7 cellular contexts compared by ENCODE assay signal in genomic region chr14:64970776-64971451, GRCh38. TPM values are rescaled to one million over a fixed set of nuclear protein-coding genes. Genes with fewer than 3 reads are reported as not detected.
DNase-seq lines count a peak whose midpoint lies in the region; ATAC-seq and TF ChIP-seq lines count a peak whose summit lies in the region.

No MANE protein-coding gene starts in this region.

- intact Hi-C loops in left ventricle myocardium superior (cut with micrococcal nuclease), result no loop called here
- intact Hi-C loops in gastrocnemius medialis (cut with DNase I; ENCODE audit: low total_unique reads), result no loop called here

- ATAC-seq in left ventricle myocardium superior, result peak; percentile 7
- ATAC-seq in gastrocnemius medialis, result no peak

- H3K9me3 ChIP-seq in HAP-1, result no peaks in the 10 kb centered on the region
- H3K9me3 ChIP-seq in gastrocnemius medialis, result no peaks in the 10 kb centered on the region

- no peak overlapping the region for H3K27ac ChIP-seq in gastrocnemius medialis

- H3K36me3 ChIP-seq in HAP-1 (replicated peaks) (no peaks in the 10 kb centered on the region), gastrocnemius medialis (no peaks in the 10 kb centered on the region)

- TF ChIP-seq POLR2A in gastrocnemius medialis (IDR thresholded peaks at IDR 0.05), result no peak

- in situ Hi-C loops in HAP-1 (cut with MboI; ENCODE audit: low sequenced_read_pairs), result no loop called here
- in situ Hi-C loops in gastrocnemius medialis (cut with MboI; ENCODE audit: low sequenced_read_pairs in 4 of 4), result no loop called here

- H3K27me3 ChIP-seq in HAP-1 (ENCODE audit: low read depth) (no peaks in the 10 kb centered on the region), gastrocnemius medialis (no peaks in the 10 kb centered on the region)

- H3K4me3 ChIP-seq in HAP-1 (peak overlapping the region; percentile 53), gastrocnemius medialis (peak overlapping the region; percentile 56 to 71 (median 64))

- H3K4me1 ChIP-seq in HAP-1 (peaks cover 7% of the 10 kb centered on the region), gastrocnemius medialis (peaks cover 0 to 15% of the 10 kb centered on the region in 2 donors)

- DNase-seq in HAP-1 (ENCODE audit: low spot score in 2 of 2), result no peak
- DNase-seq in SW 1271 (lab: John Stamatoyannopoulos, UW), result peak; percentile 42 to 68
- DNase-seq in left ventricle myocardium superior, result no peak
- DNase-seq in gastrocnemius medialis, result no peak
- DNase-seq in CD1c-positive myeloid dendritic cell (ENCODE audit: extremely low spot score), result no peak
- no peak for DNase-seq in mesenteric fat pad (ENCODE audit: low spot score)
- DNase-seq in MV-4-11 (lab: John Stamatoyannopoulos, UW), result no peak

- TF ChIP-seq CTCF in gastrocnemius medialis (IDR thresholded peaks at IDR 0.05 in 4 of 5, conservative IDR thresholded peaks at IDR 0.05 in 1 of 5), result no peak

RNA-seq across cellular contexts. Expression of gene RAB15, which starts 1.2 kb away (rescaled TPM):
- total RNA-seq in left ventricle myocardium superior (9.0 TPM), gastrocnemius medialis (1 to 10 TPM in 2 of 4 donors, under 1 TPM in 2; 0.51 to 7.3 (median 2.0) TPM), mesenteric fat pad (3.2 TPM)

RNA-seq across cellular contexts. Expression of gene FNTB, which starts 15.8 kb away (rescaled TPM):
- total RNA-seq in left ventricle myocardium superior (18.1 TPM), gastrocnemius medialis (10 to 100 TPM in 3 of 4 donors, 1 to 10 TPM in 1; 6.1 to 40.6 (median 18.0) TPM), mesenteric fat pad (16.1 TPM)

RNA-seq across cellular contexts. Expression of gene GPX2, which starts 28.4 kb away (rescaled TPM):
- total RNA-seq in left ventricle myocardium superior, result not detected
- total RNA-seq in gastrocnemius medialis, result 1 to 10 TPM in 1 of 4 donors, under 1 TPM in 2, not detected in 1; 0.49 to 1.4 (median 0.61) TPM
- not detected for total RNA-seq in mesenteric fat pad

RNA-seq across cellular contexts. Expression of gene CHURC1, which starts 56.7 kb away (rescaled TPM):
- total RNA-seq in left ventricle myocardium superior (91.3 TPM), gastrocnemius medialis (100 to 1,000 TPM in 1 of 4 donors, 10 to 100 TPM in 3; 47.9 to 108 (median 79.6) TPM), mesenteric fat pad (53.4 TPM)

Comparison
In these comparisons a context has a peak if more than half of its experiments do, and no peak if none do; other contexts are left out.
1. DNase-seq: peak in SW 1271 (2 of 2); none in HAP-1 (0 of 2), left ventricle myocardium superior (single experiment), gastrocnemius medialis (0 of 2), CD1c-positive myeloid dendritic cell (single experiment), mesenteric fat pad (single experiment) and MV-4-11 (single experiment).